Comparison of ENCODE assay signal across 12 cellular contexts in the genomic region with DNA sequence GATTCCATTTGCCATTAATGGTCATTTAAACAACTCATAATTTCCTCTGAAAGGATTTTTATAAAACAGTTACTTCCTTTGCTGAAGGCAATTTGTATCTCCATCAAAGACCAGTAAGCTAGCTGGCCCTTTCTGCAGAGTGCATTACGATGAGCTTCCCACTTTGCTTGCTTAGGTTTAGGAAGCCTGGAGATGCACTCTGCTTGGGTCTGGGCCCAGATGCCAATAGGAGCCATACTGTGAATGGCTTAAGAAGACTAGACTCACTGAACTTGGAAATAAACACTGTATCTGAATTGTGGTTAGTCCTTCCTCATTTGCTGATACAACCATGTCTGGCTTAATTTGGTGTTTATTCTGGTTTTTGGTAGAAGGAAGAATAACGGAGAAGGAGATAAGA. TPM values are rescaled to one million over a fixed set of nuclear protein-coding genes. Genes with fewer than 3 reads are reported as not detected.
DNase-seq lines count a peak whose midpoint lies in the region; ATAC-seq lines count a peak whose summit lies in the region.
"Had no signal": no experiment of that assay in that cellular context is flagged by ENCODE, and none has a peak within 500 bp of the region (broad histone marks: within the 10 kb centered on the region; RNA-seq: fewer than 3 reads in every experiment).

No MANE protein-coding gene starts in this region.

- no peaks in the 10 kb centered on the region for H3K27me3 Mint-ChIP-seq in activated T-cell treated with anti-CD3 and anti-CD28 coated beads, Interleukin-2, amount 50 U/mL, for 72 hours (ENCODE audit: low read depth)
- H3K27me3 Mint-ChIP-seq in central memory CD8-positive, alpha-beta T cell, result no peaks in the 10 kb centered on the region

- H3K27ac Mint-ChIP-seq in activated T-cell treated with anti-CD3 and anti-CD28 coated beads, Interleukin-2, amount 50 U/mL, for 72 hours, result peak overlapping the region; percentile 61
- H3K27ac Mint-ChIP-seq in central memory CD8-positive, alpha-beta T cell (ENCODE audit: low read depth), result peak overlapping the region; percentile 45

- peaks cover 98% of the 10 kb centered on the region for H3K4me1 Mint-ChIP-seq in activated T-cell treated with anti-CD3 and anti-CD28 coated beads, Interleukin-2, amount 50 U/mL, for 72 hours (ENCODE audit: low read depth)
- H3K4me1 Mint-ChIP-seq in central memory CD8-positive, alpha-beta T cell, result peaks cover 98% of the 10 kb centered on the region

- H3K4me3 Mint-ChIP-seq in activated T-cell treated with anti-CD3 and anti-CD28 coated beads, Interleukin-2, amount 50 U/mL, for 72 hours, result peak overlapping the region; percentile 32 to 95
- H3K4me3 Mint-ChIP-seq in central memory CD8-positive, alpha-beta T cell, result peak overlapping the region; percentile 81

- no peaks in the 10 kb centered on the region for H3K9me3 Mint-ChIP-seq in activated T-cell treated with anti-CD3 and anti-CD28 coated beads, Interleukin-2, amount 50 U/mL, for 72 hours
- H3K9me3 Mint-ChIP-seq in central memory CD8-positive, alpha-beta T cell, result no peaks in the 10 kb centered on the region

- H3K36me3 Mint-ChIP-seq in activated T-cell treated with anti-CD3 and anti-CD28 coated beads, Interleukin-2, amount 50 U/mL, for 72 hours (ENCODE audit: insufficient read depth in 2 of 2), result peaks cover 12 to 31% of the 10 kb centered on the region in 2 donors
- peaks cover 53% of the 10 kb centered on the region for H3K36me3 Mint-ChIP-seq in central memory CD8-positive, alpha-beta T cell (ENCODE audit: insufficient read depth)

- no peak for ATAC-seq in activated T-cell treated with anti-CD3 and anti-CD28 coated beads, Interleukin-2, amount 50 U/mL, for 72 hours (replicated peaks in 1 of 2)
- ATAC-seq in central memory CD8-positive, alpha-beta T cell (replicated peaks; ENCODE audit: extremely low read depth, poor library complexity, severe bottlenecking), result no peak
- ATAC-seq in HG02642 (IDR thresholded peaks at IDR 0.05; ENCODE audit: poor library complexity, unreplicated experiment) (no peak), HG03108 (IDR thresholded peaks at IDR 0.05; ENCODE audit: unreplicated experiment) (no peak)

- no peak for DNase-seq in activated T-cell treated with anti-CD3 and anti-CD28 coated beads, Interleukin-2, amount 50 U/mL, for 72 hours
- no peak for DNase-seq in activated T-cell treated with anti-CD3 and anti-CD28 coated beads for 4 hours
- peak; percentile 82 for DNase-seq in OCI-M1 (lab: John Stamatoyannopoulos, UW)
- DNase-seq in central memory CD8-positive, alpha-beta T cell (ENCODE audit: low spot score in 2 of 2), result no peak
- DNase-seq in superior temporal gyrus (ENCODE audit: extremely low spot score), result peak; percentile 15
- DNase-seq in mesenteric fat pad (ENCODE audit: low spot score), result no peak
- DNase-seq: NCI-H1092 treated with DMSO at 0.1 percent for 48 hours, NCI-H345, ovary, WERI-Rb-1 had no signal

RNA-seq across cellular contexts. Expression of a gene that starts 38.0 kb away (rescaled TPM):
- total RNA-seq in activated T-cell treated with anti-CD3 and anti-CD28 coated beads, Interleukin-2, amount 50 U/mL, for 72 hours, result 10 to 100 TPM; 34.3 to 52.0 TPM
- total RNA-seq in mesenteric fat pad, result 14.3 TPM

RNA-seq across cellular contexts. Expression of a gene that starts 38.3 kb away (rescaled TPM):
- total RNA-seq in activated T-cell treated with anti-CD3 and anti-CD28 coated beads, Interleukin-2, amount 50 U/mL, for 72 hours, result 10 to 100 TPM; 23.4 to 26.1 TPM
- 40.3 TPM for total RNA-seq in mesenteric fat pad

Comparison
In these comparisons a context has a peak if more than half of its experiments do, and no peak if none do; other contexts are left out.
1. DNase-seq: peak in OCI-M1 (single experiment) and superior temporal gyrus (single experiment); none in activated T-cell treated with anti-CD3 and anti-CD28 coated beads, Interleukin-2, amount 50 U/mL, for 72 hours (0 of 2), activated T-cell treated with anti-CD3 and anti-CD28 coated beads for 4 hours (single experiment), central memory CD8-positive, alpha-beta T cell (0 of 2) and mesenteric fat pad (single experiment).